Comparison of ENCODE assay signal across 1 cellular context in genomic region chr12:121092034-121092433, GRCh38.
A peak's percentile ranks its signal among the peaks of the same experiment; 100 is the strongest.
TF ChIP-seq lines count a peak whose summit lies in the region.

No MANE protein-coding gene starts in this region.

TF ChIP-seq in HepG2, 621 proteins besides CTCF, POLR2A, EP300 and RAD21:
- TF ChIP-seq CEBPB (IDR thresholded peaks at IDR 0.05; ENCODE audit: borderline replicate concordance, low read depth, low read length) (peak; percentile 56), GTF3A (CRISPR knock-in tag; conservative IDR thresholded peaks at IDR 0.05) (no peak)
